In the genomic region with DNA sequence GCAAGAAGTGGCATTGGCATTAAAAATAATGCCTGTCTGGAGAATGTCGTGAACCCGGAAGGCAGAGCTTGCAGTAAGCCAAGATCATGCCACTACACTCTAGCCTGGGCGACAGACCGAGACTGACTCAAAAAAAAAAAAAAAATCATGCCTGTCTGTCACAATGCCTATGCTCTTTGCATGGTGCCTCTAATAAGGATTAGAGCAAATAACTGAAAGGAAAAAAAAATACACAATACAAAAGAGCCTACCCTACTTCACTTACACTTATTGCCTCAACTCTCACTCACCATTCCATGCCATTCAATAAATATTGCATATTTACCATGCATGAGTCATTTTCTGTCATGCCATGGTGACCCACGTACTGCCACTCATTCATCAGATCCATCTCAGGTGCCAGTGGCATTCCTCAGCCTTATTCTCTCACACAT, we compare ENCODE assay signal across 19 cellular contexts. TPM values are rescaled to one million over a fixed set of nuclear protein-coding genes. Genes with fewer than 3 reads are reported as not detected.
DNase-seq lines count a peak whose midpoint lies in the region; TF ChIP-seq lines count a peak whose summit lies in the region.
"Had no signal": no experiment of that assay in that cellular context is flagged by ENCODE, and none has a peak within 500 bp of the region (broad histone marks: within the 10 kb centered on the region; RNA-seq: fewer than 3 reads in every experiment).

No MANE protein-coding gene starts in this region.

- H3K9ac ChIP-seq in subcutaneous abdominal adipose tissue (ENCODE audit: low read length in 5 of 5) = no peak overlapping the region

- H3K9me3 ChIP-seq in left ventricle myocardium inferior (replicated peaks) (no peaks in the 10 kb centered on the region), subcutaneous abdominal adipose tissue (ENCODE audit: control insufficient read depth in 5 of 5, low read length in 5 of 5) (no peaks in the 10 kb centered on the region)
- H3K9me3 ChIP-seq: SJCRH30, thoracic aorta had no signal

- intact Hi-C loops in left ventricle myocardium inferior (cut with micrococcal nuclease) (no loop called here), cardiac septum (cut with DNase I) (loop anchor here (5.0 kb wide), 1 partner anchor 44 kb away; no protein-coding TSS in a partner anchor)

- no peaks in the 10 kb centered on the region for H3K27me3 ChIP-seq in left ventricle myocardium inferior (ENCODE audit: low read depth)
- H3K27me3 ChIP-seq in subcutaneous abdominal adipose tissue (ENCODE audit: control insufficient read depth in 5 of 5, insufficient read depth in 4 of 5, low read length in 5 of 5) = no peaks in the 10 kb centered on the region
- H3K27me3 ChIP-seq: SJCRH30 had no signal

- peak overlapping the region; percentile 71 for H3K27ac ChIP-seq in left ventricle myocardium inferior (replicated peaks)
- H3K27ac ChIP-seq in subcutaneous abdominal adipose tissue (ENCODE audit: low read depth, low read length) = peak overlapping the region; percentile 77
- H3K27ac ChIP-seq: C4-2B, SJCRH30, thoracic aorta had no signal

- TF ChIP-seq CTCF in left ventricle myocardium inferior (IDR thresholded peaks at IDR 0.05; ENCODE audit: borderline replicate concordance) = no peak

- H3K4me3 ChIP-seq in left ventricle myocardium inferior (no peak overlapping the region), subcutaneous abdominal adipose tissue (ENCODE audit: low read depth in 1 of 5, low read length in 5 of 5) (no peak overlapping the region)
- H3K4me3 ChIP-seq: SJCRH30, thoracic aorta had no signal

- H3K4me1 ChIP-seq in left ventricle myocardium inferior = peaks cover 69% of the 10 kb centered on the region
- peaks cover 0 to 32% (median 22%) of the 10 kb centered on the region in 5 donors for H3K4me1 ChIP-seq in subcutaneous abdominal adipose tissue (ENCODE audit: control insufficient read depth in 5 of 5, insufficient read depth in 5 of 5, low read length in 5 of 5)

- H3K36me3 ChIP-seq in left ventricle myocardium inferior (no peaks in the 10 kb centered on the region), subcutaneous abdominal adipose tissue (ENCODE audit: control insufficient read depth in 5 of 5, insufficient read depth in 5 of 5, low read length in 5 of 5) (peaks cover 0 to 2% (median 0%) of the 10 kb centered on the region in 5 donors)
- H3K36me3 ChIP-seq: SJCRH30, thoracic aorta had no signal

- DNase-seq in left ventricle myocardium inferior = no peak
- DNase-seq in cardiac septum (ENCODE audit: low spot score) = no peak
- peak; percentile 32 for DNase-seq in NCI-H774 (lab: John Stamatoyannopoulos, UW)
- DNase-seq in left kidney (ENCODE audit: low read depth, low spot score) = peak; percentile 36
- no peak for DNase-seq in NCI-H2081 (lab: John Stamatoyannopoulos, UW)
- no peak for DNase-seq in epidermal melanocyte (ENCODE audit: insufficient read length, low spot score)
- no peak for DNase-seq in effector CD4-positive, alpha-beta T cell
- DNase-seq: activated CD4-positive, alpha-beta T cell treated with anti-CD3 and anti-CD28 coated beads, Interleukin-2, amount 10 ng/mL, durations not matched to agents 24 days and 14 days; effector memory CD8-positive, alpha-beta T cell; H7; NCI-H1417; OCI-M1; SJCRH30; stimulated activated CD4-positive, alpha-beta T cell treated with anti-CD3 and anti-CD28 coated beads, Interleukin-2, amount 100 ng/mL, for 48 hours; stimulated activated naive B cell treated with anti-CD40 and anti-IgM and Interleukin-4, amounts not matched to agents 10 μg/mL and 1 μg/mL and 100 μg/mL, for 72 hours; T-helper 17 cell had no signal

RNA-seq across cellular contexts. Expression of a gene that starts 49.1 kb away (rescaled TPM):
- total RNA-seq in left ventricle myocardium inferior (97.5 TPM), cardiac septum (84.9 TPM)

Comparison
In these comparisons a context has a peak if more than half of its experiments do, and no peak if none do; other contexts are left out.
1. DNase-seq: peak in NCI-H774 (single experiment) and left kidney (single experiment); none in left ventricle myocardium inferior (single experiment), cardiac septum (single experiment), NCI-H2081 (0 of 2), epidermal melanocyte (single experiment) and effector CD4-positive, alpha-beta T cell (single experiment).